Comparison of ENCODE assay signal across 1 cellular context in genomic region chr15:58486062-58486461, GRCh38.
TF ChIP-seq lines count a peak whose summit lies in the region.

No MANE protein-coding gene starts in this region.

TF ChIP-seq in K562, 482 proteins besides CTCF, POLR2A, EP300 and RAD21 (continued from another document):
- TF ChIP-seq ZNF253 (CRISPR knock-in tag; conservative IDR thresholded peaks at IDR 0.05) (no peak), TBL1XR1 (IDR thresholded peaks at IDR 0.05; ENCODE audit: low read length in 2 of 2) (no peak), CBFB (CRISPR knock-in tag; IDR thresholded peaks at IDR 0.05) (no peak), E2F6 (IDR thresholded peaks at IDR 0.05; ENCODE audit: borderline replicate concordance in 1 of 2, extremely low read depth in 1 of 2, insufficient read depth in 1 of 2, insufficient read length in 1 of 2, low read depth in 1 of 2, low read length in 1 of 2, poor library complexity in 1 of 2, severe bottlenecking in 1 of 2) (no peak), HDAC1 (IDR thresholded peaks at IDR 0.05) (0 out of 4 replicates have a peak, but pooled peaks of 1 of the 2 experiments have one; percentile 43), TSC22D4 (tag; IDR thresholded peaks at IDR 0.05) (no peak), TAF7 (tag; IDR thresholded peaks at IDR 0.05) (no peak), DPF2 (IDR thresholded peaks at IDR 0.05) (peak; percentile 43), UBTF (IDR thresholded peaks at IDR 0.05; ENCODE audit: borderline replicate concordance in 1 of 2, low read depth in 2 of 2, low read length in 2 of 2) (peak in 1 of 2 experiments; percentile 77; a peak in 1 of 4 replicates), HDAC2 (IDR thresholded peaks at IDR 0.05) (0 out of 2 replicates have a peak, but pooled peaks have one; percentile 39), AFF4 (CRISPR knock-in tag; IDR thresholded peaks at IDR 0.05) (no peak), ZNF217 (CRISPR knock-in tag; IDR thresholded peaks at IDR 0.05) (no peak)
